Comparison of ENCODE assay signal across 18 cellular contexts in the genomic region with DNA sequence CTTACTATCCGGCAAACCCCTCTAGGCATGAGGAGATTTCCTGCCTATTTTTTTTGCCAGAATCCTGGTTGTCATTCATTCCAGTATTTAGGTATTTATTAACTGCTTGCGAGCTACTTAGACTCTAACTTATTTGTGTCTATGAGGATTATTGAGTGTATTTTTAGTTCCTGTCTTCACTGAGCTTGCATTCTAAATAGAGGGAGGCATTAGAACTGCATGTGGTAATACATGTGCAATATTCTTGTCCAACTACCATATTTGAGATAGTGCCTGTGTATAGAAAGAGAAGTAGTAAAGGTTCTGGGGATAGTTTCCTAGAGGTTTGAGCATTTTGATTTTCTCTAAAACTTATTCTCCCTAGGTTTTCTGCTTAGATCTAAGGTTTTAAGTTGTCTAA.
DNase-seq lines count a peak whose midpoint lies in the region; ATAC-seq and TF ChIP-seq lines count a peak whose summit lies in the region.
"Had no signal": no experiment of that assay in that cellular context is flagged by ENCODE, and none has a peak within 500 bp of the region (broad histone marks: within the 10 kb centered on the region; RNA-seq: fewer than 3 reads in every experiment).

No MANE protein-coding gene starts in this region.

- H3K4me3 ChIP-seq in IMR-90 (ENCODE audit: insufficient read depth, low read depth, low read length) (no peak overlapping the region), ectodermal cell (ENCODE audit: insufficient read depth, low read depth, low read length) (no peak overlapping the region), neural progenitor cell (peak overlapping the region; percentile 29), gastrocnemius medialis (no peak overlapping the region), MM.1S (ENCODE audit: low read length) (no peak overlapping the region)
- H3K4me3 ChIP-seq: BLaER1 treated with 17β-estradiol and CSF1 and Interleukin-3, amounts not matched to agents 10 nM and 100 nM; GM23248; HAP-1 had no signal

- H2AK5ac ChIP-seq in IMR-90 (ENCODE audit: low read depth, low read length) = no peak overlapping the region

- H3F3A ChIP-seq in neural progenitor cell (ENCODE audit: low read depth) (peaks cover 37% of the 10 kb centered on the region), MM.1S (ENCODE audit: insufficient read depth, low read length) (no peaks in the 10 kb centered on the region)

- H3K27me3 ChIP-seq in IMR-90 (ENCODE audit: control insufficient read depth, insufficient read depth, low read length) (no peaks in the 10 kb centered on the region), ectodermal cell (ENCODE audit: control insufficient read depth, insufficient read depth, low read length, poor library complexity, severe bottlenecking) (no peaks in the 10 kb centered on the region), neural progenitor cell (no peaks in the 10 kb centered on the region), gastrocnemius medialis (no peaks in the 10 kb centered on the region), MM.1S (replicated peaks; ENCODE audit: insufficient read depth, low read length) (no peaks in the 10 kb centered on the region)
- H3K27me3 ChIP-seq: BLaER1 treated with 17β-estradiol and CSF1 and Interleukin-3, amounts not matched to agents 10 nM and 100 nM had no signal

- H3K18ac ChIP-seq in IMR-90 (ENCODE audit: low read depth, low read length) = peak overlapping the region; percentile 58; the same call in 1 of the 2 replicates

- DNase-seq in IMR-90 (no peak), neural progenitor cell (ENCODE audit: low spot score) (no peak), gastrocnemius medialis (no peak), KG1 (lab: John Stamatoyannopoulos, UW) (no peak), MM.1S (no peak)
- DNase-seq: 8988T; Calu3; CD8-positive, alpha-beta T cell; DMS79 treated with DMSO at 0.1 percent for 48 hours; GF-D8; GM23248 had no signal

- POLR2A ChIA-PET in IMR-90 (lab: Charles Lee; ENCODE audit: unreplicated experiment) = no interaction called here

- H2BK20ac ChIP-seq in IMR-90 (ENCODE audit: low read depth, low read length) = 0 out of 2 replicates have a peak overlapping the region, but pooled peaks have one; percentile 69

- no peak overlapping the region for H3K14ac ChIP-seq in IMR-90 (replicated peaks; ENCODE audit: low read depth, low read length)

- H3K27ac ChIP-seq in IMR-90 (ENCODE audit: insufficient read depth, low read length) (no peak overlapping the region), ectodermal cell (ENCODE audit: insufficient read depth, low read depth, low read length, poor library complexity, severe bottlenecking) (peak overlapping the region; percentile 76), neural progenitor cell (peak overlapping the region; percentile 95), gastrocnemius medialis (peak overlapping the region; percentile 75 to 86 (median 80)), MM.1S (ENCODE audit: low read length) (no peak overlapping the region)
- H3K27ac ChIP-seq: BLaER1 treated with 17β-estradiol and CSF1 and Interleukin-3, amounts not matched to agents 10 nM and 100 nM; GM23248 had no signal

- intact Hi-C loops in IMR-90 (cut with micrococcal nuclease) = loop anchor here (5.0 kb wide), 1 partner anchor 263 kb away; no protein-coding TSS in a partner anchor
- intact Hi-C loops in gastrocnemius medialis (cut with DNase I; ENCODE audit: low total_unique reads) = loop anchor here (5.0 kb wide), 4 partner anchors 308 to 1018 kb away; a partner anchor contains a TSS

- H3K9me3 Mint-ChIP-seq in neural progenitor cell = no peaks in the 10 kb centered on the region
- H3K9me3 Mint-ChIP-seq: CD8-positive, alpha-beta T cell; IgD-negative memory B cell had no signal

- H4K20me1 ChIP-seq in IMR-90 (ENCODE audit: insufficient read depth, low read length) (no peaks in the 10 kb centered on the region), neural progenitor cell (ENCODE audit: low read depth) (no peaks in the 10 kb centered on the region), MM.1S (ENCODE audit: insufficient read depth, low read length) (no peaks in the 10 kb centered on the region)
- H4K20me1 ChIP-seq: BLaER1 treated with 17β-estradiol and CSF1 and Interleukin-3, amounts not matched to agents 10 nM and 100 nM had no signal

- no peaks in the 10 kb centered on the region for H3K79me1 ChIP-seq in IMR-90 (ENCODE audit: low read depth in 1 of 2, low read length in 2 of 2)

- TF ChIP-seq CTCF in IMR-90 (conservative IDR thresholded peaks at IDR 0.05; ENCODE audit: low read depth, low read length) = no peak
- TF ChIP-seq CTCF in neural progenitor cell (IDR thresholded peaks at IDR 0.05) = no peak
- no peak for TF ChIP-seq CTCF in gastrocnemius medialis (IDR thresholded peaks at IDR 0.05 in 4 of 5, conservative IDR thresholded peaks at IDR 0.05 in 1 of 5)
- TF ChIP-seq CTCF in MM.1S (IDR thresholded peaks at IDR 0.05; ENCODE audit: low read length) = no peak

- peaks cover 7% of the 10 kb centered on the region for H3K9me1 ChIP-seq in IMR-90 (ENCODE audit: insufficient read depth, low read length)

- H3K4me3 Mint-ChIP-seq in neural progenitor cell = no peak overlapping the region
- H3K4me3 Mint-ChIP-seq: B cell; CD8-positive, alpha-beta T cell; IgD-negative memory B cell had no signal

- ATAC-seq in IMR-90 (ENCODE audit: low read depth) = no peak
- ATAC-seq in gastrocnemius medialis = peak in 1 of 2 donors; percentile 57
- no peak for ATAC-seq in GM21529 (IDR thresholded peaks at IDR 0.05; ENCODE audit: unreplicated experiment)
- no peak for ATAC-seq in GM18517 (IDR thresholded peaks at IDR 0.05; ENCODE audit: unreplicated experiment)
- ATAC-seq: CD8-positive, alpha-beta T cell had no signal

- peaks cover 39% of the 10 kb centered on the region for H3K4me1 Mint-ChIP-seq in neural progenitor cell
- H3K4me1 Mint-ChIP-seq: B cell had no signal

- H3K9me2 ChIP-seq in MM.1S (replicated peaks; ENCODE audit: insufficient read depth, low read length) = no peaks in the 10 kb centered on the region

- H3K27me3 Mint-ChIP-seq in neural progenitor cell (ENCODE audit: insufficient read depth, low read depth) = peaks cover 33% of the 10 kb centered on the region
- H3K27me3 Mint-ChIP-seq: B cell had no signal

- H4K8ac ChIP-seq in IMR-90 (ENCODE audit: low read depth in 2 of 2, low read length in 2 of 2) = no peak overlapping the region

- dilution Hi-C loops in IMR-90 (cut with HindIII; ENCODE audit: low sequenced_read_pairs, unreplicated experiment) = no loop called here

- no peak for TF ChIP-seq POLR2A in IMR-90 (IDR thresholded peaks at IDR 0.05; ENCODE audit: low read depth, low read length)
- no peak for TF ChIP-seq POLR2A in gastrocnemius medialis (IDR thresholded peaks at IDR 0.05)

- H3K4me2 ChIP-seq in IMR-90 (ENCODE audit: low read depth, low read length) (no peak overlapping the region), neural progenitor cell (peak overlapping the region; percentile 73), MM.1S (ENCODE audit: low read depth, low read length) (no peak overlapping the region)
- H3K4me2 ChIP-seq: BLaER1 treated with 17β-estradiol and CSF1 and Interleukin-3, amounts not matched to agents 10 nM and 100 nM had no signal

- no peak overlapping the region for H2AFZ ChIP-seq in IMR-90 (replicated peaks; ENCODE audit: low read length, poor library complexity)
- no peak overlapping the region for H2AFZ ChIP-seq in neural progenitor cell (replicated peaks)
- H2AFZ ChIP-seq in MM.1S (ENCODE audit: low read length) = no peak overlapping the region
- H2AFZ ChIP-seq: GM23248 had no signal

- H2BK120ac ChIP-seq in IMR-90 (ENCODE audit: low read depth, low read length) = peak overlapping the region; percentile 69

- H4K5ac ChIP-seq in IMR-90 (ENCODE audit: low read depth, low read length) = peak overlapping the region; percentile 43; the same call in 1 of the 2 replicates

- no peaks in the 10 kb centered on the region for H3K9me3 ChIP-seq in IMR-90 (ENCODE audit: control insufficient read depth, insufficient read depth, low read length)
- H3K9me3 ChIP-seq in ectodermal cell (ENCODE audit: control insufficient read depth, low read length) = no peaks in the 10 kb centered on the region
- H3K9me3 ChIP-seq in neural progenitor cell (ENCODE audit: low read depth) = no peaks in the 10 kb centered on the region
- no peaks in the 10 kb centered on the region for H3K9me3 ChIP-seq in gastrocnemius medialis
- H3K9me3 ChIP-seq in MM.1S (replicated peaks; ENCODE audit: insufficient read depth, low read length) = no peaks in the 10 kb centered on the region
- H3K9me3 ChIP-seq: BLaER1 treated with 17β-estradiol and CSF1 and Interleukin-3, amounts not matched to agents 10 nM and 100 nM; HAP-1 had no signal

- H3K27ac Mint-ChIP-seq in neural progenitor cell = no peak overlapping the region
- H3K27ac Mint-ChIP-seq: B cell; CD8-positive, alpha-beta T cell; IgD-negative memory B cell had no signal

- H3K79me2 ChIP-seq in neural progenitor cell (ENCODE audit: low read depth) (no peaks in the 10 kb centered on the region), MM.1S (ENCODE audit: low read length) (no peaks in the 10 kb centered on the region)

- H3K4ac ChIP-seq in IMR-90 (ENCODE audit: low read depth, low read length) = peak overlapping the region; percentile 81; the same call in 1 of the 2 replicates

- in situ Hi-C loops in IMR-90 (cut with MboI; ENCODE audit: low sequenced_read_pairs) = loop anchor here (5.0 to 10.0 kb wide), 2 partner anchors 365 to 718 kb away; no protein-coding TSS in a partner anchor
- in situ Hi-C loops in gastrocnemius medialis (cut with MboI; ENCODE audit: low sequenced_read_pairs in 4 of 4) = loop anchor here (5.0 to 25.0 kb wide), 8 partner anchors 365 to 1038 kb away; a partner anchor contains a TSS

- peak overlapping the region; percentile 2; the same call in 1 of the 3 replicates for H2BK15ac ChIP-seq in IMR-90 (ENCODE audit: low read depth, low read length)

- peaks cover 19% of the 10 kb centered on the region for H3K4me1 ChIP-seq in IMR-90 (ENCODE audit: control insufficient read depth, insufficient read depth, low read length)
- H3K4me1 ChIP-seq in ectodermal cell (ENCODE audit: control insufficient read depth, insufficient read depth, low read length) = peaks cover 25% of the 10 kb centered on the region
- H3K4me1 ChIP-seq in neural progenitor cell = peaks cover 52% of the 10 kb centered on the region
- peaks cover 48 to 50% of the 10 kb centered on the region in 2 donors for H3K4me1 ChIP-seq in gastrocnemius medialis
- no peaks in the 10 kb centered on the region for H3K4me1 ChIP-seq in MM.1S (ENCODE audit: low read length)
- H3K4me1 ChIP-seq: BLaER1 treated with 17β-estradiol and CSF1 and Interleukin-3, amounts not matched to agents 10 nM and 100 nM had no signal

- no peak overlapping the region for H3K56ac ChIP-seq in IMR-90 (ENCODE audit: extremely low read depth, insufficient read depth, low read length)

- H3K9ac ChIP-seq in IMR-90 (ENCODE audit: low read depth, low read length) = no peak overlapping the region
- H3K9ac ChIP-seq in neural progenitor cell = no peak overlapping the region
- no peak overlapping the region for H3K9ac ChIP-seq in MM.1S (ENCODE audit: low read length)
- H3K9ac ChIP-seq: BLaER1 treated with 17β-estradiol and CSF1 and Interleukin-3, amounts not matched to agents 10 nM and 100 nM; GM23248 had no signal

- H2BK5ac ChIP-seq in IMR-90 (ENCODE audit: low read depth, low read length, poor library complexity, severe bottlenecking) = no peak overlapping the region

- TF ChIP-seq RAD21 in IMR-90 (IDR thresholded peaks at IDR 0.05; ENCODE audit: low read length) = no peak

- no TSS peak for BruUV-seq in IMR-90 (replicated peaks; lab: Mats Ljungman, UMichigan)

- CTCF ChIA-PET in IMR-90 (lab: Yijun Ruan, JAX) = interaction anchor here (0.6 kb wide), 1 partner anchor 735 kb away, joined by 3 read pairs; no protein-coding TSS in a partner anchor

- no peaks in the 10 kb centered on the region for H3K36me3 Mint-ChIP-seq in neural progenitor cell
- H3K36me3 Mint-ChIP-seq: CD8-positive, alpha-beta T cell had no signal

- H3K36me3 ChIP-seq in IMR-90 (ENCODE audit: control insufficient read depth, insufficient read depth, low read length) (no peaks in the 10 kb centered on the region), ectodermal cell (ENCODE audit: control insufficient read depth, insufficient read depth, low read length) (no peaks in the 10 kb centered on the region), neural progenitor cell (no peaks in the 10 kb centered on the region), gastrocnemius medialis (no peaks in the 10 kb centered on the region), MM.1S (replicated peaks; ENCODE audit: insufficient read depth, low read length) (no peaks in the 10 kb centered on the region)
- H3K36me3 ChIP-seq: BLaER1 treated with 17β-estradiol and CSF1 and Interleukin-3, amounts not matched to agents 10 nM and 100 nM; HAP-1 had no signal

- H3K23ac ChIP-seq in IMR-90 (ENCODE audit: low read depth, low read length) = no peak overlapping the region

- no CpG with 5 or more reads among the region's 2 CpGs for WGBS in IMR-90 (ENCODE audit: extremely low coverage in 2 of 2, insufficient read length in 1 of 2), 2 experiments
- 63 to 82% methylated on average over 2 of the region's 2 CpGs for WGBS in ectodermal cell, 2 experiments

- no peak overlapping the region for H2AK9ac ChIP-seq in IMR-90 (replicated peaks; ENCODE audit: low read depth, low read length, poor library complexity)

- no peak overlapping the region for H4K91ac ChIP-seq in IMR-90 (ENCODE audit: insufficient read depth, low read depth, low read length)

Comparison
In these comparisons a context has a peak if more than half of its experiments do, and no peak if none do; other contexts are left out.
1. H3K27ac ChIP-seq: peak in ectodermal cell (single experiment), neural progenitor cell (single experiment) and gastrocnemius medialis (4 of 4); none in IMR-90 (single experiment) and MM.1S (single experiment).